8 cellular contexts compared by ENCODE assay signal in genomic region chr19:13095934-13096890, GRCh38. TPM values are rescaled to one million over a fixed set of nuclear protein-coding genes. Genes with fewer than 3 reads are reported as not detected.
DNase-seq lines count a peak whose midpoint lies in the region; ATAC-seq and TF ChIP-seq lines count a peak whose summit lies in the region.

No MANE protein-coding gene starts in this region.

- H3K27ac ChIP-seq in sigmoid colon (peak overlapping the region; percentile 81 to 95 (median 86)), SJCRH30 (no peak overlapping the region)

- DNase-seq in HEK293T (ENCODE audit: extremely low spot score) (peak; percentile 49), RPMI8226 (peak; percentile 71), erythroblast (lab: John Stamatoyannopoulos, UW) (peak; percentile 80 to 83), sigmoid colon (peak; percentile 77), MCF 10A (ENCODE audit: unreplicated experiment) (no peak), SJCRH30 (no peak), middle frontal gyrus (ENCODE audit: extremely low spot score, low spot score) (no peak)

- no peaks in the 10 kb centered on the region for H3K9me3 Mint-ChIP-seq in MCF 10A (ENCODE audit: unreplicated experiment)

- POLR2A ChIA-PET in HEK293T (lab: Yijun Ruan, JAX) (interaction anchor here (1.0 to 2.0 kb wide), 2 partner anchors 9 to 57 kb away, joined by 3 to 9 read pairs; no protein-coding TSS in a partner anchor), MCF 10A (lab: Yijun Ruan, JAX) (no interaction called here)

- H3K4me3 ChIP-seq in sigmoid colon = peak overlapping the region in 3 of 4 donors; percentile 14 to 50 (median 17)
- H3K4me3 ChIP-seq in SJCRH30 = no peak overlapping the region

- 33 to 74% methylated on average over 44 of the region's 44 CpGs for WGBS in sigmoid colon, 2 donors

- BruUV-seq in MCF 10A (replicated peaks; lab: Mats Ljungman, UMichigan) = no TSS peak

- H3K36me3 ChIP-seq in sigmoid colon = peaks cover 0 to 15% (median 5%) of the 10 kb centered on the region in 4 donors
- H3K36me3 ChIP-seq in SJCRH30 = peaks cover 3% of the 10 kb centered on the region; the same call in 1 of the 2 replicates

- TF ChIP-seq EP300 in sigmoid colon (IDR thresholded peaks at IDR 0.05) = no peak

- TF ChIP-seq CTCF in sigmoid colon (IDR thresholded peaks at IDR 0.05) (peak in 2 of 4 experiments; percentile 18 to 25), MCF 10A (IDR thresholded peaks at IDR 0.05; ENCODE audit: unreplicated experiment) (no peak)

- TF ChIP-seq POLR2A in erythroblast (IDR thresholded peaks at IDR 0.05; ENCODE audit: low read length) = peak; percentile 55
- no peak for TF ChIP-seq POLR2A in sigmoid colon (IDR thresholded peaks at IDR 0.05)

- H3K4me1 ChIP-seq in sigmoid colon = peaks cover 0 to 90% (median 79%) of the 10 kb centered on the region in 4 donors
- peaks cover 10% of the 10 kb centered on the region; the same call in 1 of the 2 replicates for H3K4me1 ChIP-seq in SJCRH30

- peaks cover 5% of the 10 kb centered on the region for H3K4me1 Mint-ChIP-seq in MCF 10A (ENCODE audit: insufficient read depth, unreplicated experiment)

- H3K4me3 Mint-ChIP-seq in MCF 10A (ENCODE audit: unreplicated experiment) = no peak overlapping the region

- no peaks in the 10 kb centered on the region for H3K27me3 Mint-ChIP-seq in MCF 10A (ENCODE audit: insufficient read depth, unreplicated experiment)

- CTCF ChIA-PET in HEK293T (lab: Yijun Ruan, JAX) (interaction anchor here (0.6 to 3.8 kb wide), 5 partner anchors 13 to 131 kb away, joined by 3 to 27 read pairs (median 7); no protein-coding TSS in a partner anchor), MCF 10A (lab: Yijun Ruan, JAX) (interaction anchor here (0.6 to 7.6 kb wide), 6 partner anchors 17 to 168 kb away, joined by 3 to 97 read pairs (median 4); no protein-coding TSS in a partner anchor)

- ATAC-seq in GM19328 (IDR thresholded peaks at IDR 0.05; ENCODE audit: unreplicated experiment) = no peak

- peaks cover 6% of the 10 kb centered on the region for H3K36me3 Mint-ChIP-seq in MCF 10A (ENCODE audit: insufficient read depth, unreplicated experiment)

- H3K27ac Mint-ChIP-seq in MCF 10A (ENCODE audit: low read depth, unreplicated experiment) = no peak overlapping the region

- H3K27me3 ChIP-seq in sigmoid colon (no peaks in the 10 kb centered on the region), SJCRH30 (no peaks in the 10 kb centered on the region)

- intact Hi-C loops in sigmoid colon (cut with DNase I) (no loop called here), MCF 10A (cut with micrococcal nuclease) (no loop called here)

- no peaks in the 10 kb centered on the region for H3K9me3 ChIP-seq in sigmoid colon
- H3K9me3 ChIP-seq in SJCRH30 (replicated peaks) = no peaks in the 10 kb centered on the region

TF ChIP-seq in HEK293T, 16 proteins besides CTCF, POLR2A, EP300 and RAD21:
- TF ChIP-seq FOXM1 (IDR thresholded peaks at IDR 0.05; ENCODE audit: borderline replicate concordance) (no peak), LEF1 (IDR thresholded peaks at IDR 0.05; ENCODE audit: borderline replicate concordance) (no peak), SP1 (IDR thresholded peaks at IDR 0.05) (no peak), NFRKB (IDR thresholded peaks at IDR 0.05) (no peak), CTBP1 (IDR thresholded peaks at IDR 0.05; ENCODE audit: borderline replicate concordance) (no peak), L3MBTL2 (conservative IDR thresholded peaks at IDR 0.05) (no peak), ARNT (IDR thresholded peaks at IDR 0.05) (no peak), FOXK2 (IDR thresholded peaks at IDR 0.05) (no peak), SUZ12 (IDR thresholded peaks at IDR 0.05) (no peak), PKNOX1 (IDR thresholded peaks at IDR 0.05) (no peak), HDGF (IDR thresholded peaks at IDR 0.05; ENCODE audit: borderline replicate concordance) (no peak), ELF4 (IDR thresholded peaks at IDR 0.05) (no peak)

RNA-seq across cellular contexts. Expression of gene LYL1, which starts 6.4 kb away (rescaled TPM):
- total RNA-seq in sigmoid colon = 10 to 100 TPM; 13.0 to 17.8 (median 15.2) TPM
- polyA plus RNA-seq in sigmoid colon = 10 to 100 TPM in 1 of 3 donors, 1 to 10 TPM in 2; 3.0 to 18.4 (median 3.7) TPM
- not detected in 2 replicates for total RNA-seq in MCF 10A (2022)
- total RNA-seq in SJCRH30 (2014; rRNA removed; shearing (Covaris generic)) = 0.08 TPM in 1 of 2 replicates, not detected in the other

RNA-seq across cellular contexts. Expression of gene TRMT1, which starts 20.3 kb away (rescaled TPM):
- total RNA-seq in sigmoid colon (10 to 100 TPM; 17.4 to 25.8 (median 21.9) TPM), MCF 10A (2022) (47.5 and 63.2 TPM in 2 replicates)
- 10 to 100 TPM in 2 of 3 donors, 1 to 10 TPM in 1; 6.7 to 48.6 (median 10.2) TPM for polyA plus RNA-seq in sigmoid colon
- total RNA-seq in SJCRH30 (2014; rRNA removed; shearing (Covaris generic)) = 54.1 and 59.0 TPM in 2 replicates

RNA-seq across cellular contexts. Expression of gene NACC1, which starts 21.9 kb away (rescaled TPM):
- total RNA-seq in sigmoid colon (10 to 100 TPM in 3 of 4 donors, 1 to 10 TPM in 1; 8.1 to 20.5 (median 17.3) TPM), MCF 10A (2022) (55.9 and 67.3 TPM in 2 replicates)
- polyA plus RNA-seq in sigmoid colon = 10 to 100 TPM; 15.0 to 67.2 (median 26.4) TPM
- 103 and 105 TPM in 2 replicates for total RNA-seq in SJCRH30 (2014; rRNA removed; shearing (Covaris generic))

RNA-seq across cellular contexts. Expression of gene STX10, which starts 54.0 kb away (rescaled TPM):
- total RNA-seq in sigmoid colon (10 to 100 TPM; 65.3 to 87.0 (median 76.8) TPM), MCF 10A (2022) (35.2 and 37.9 TPM in 2 replicates)
- polyA plus RNA-seq in sigmoid colon = 100 to 1,000 TPM in 1 of 3 donors, 10 to 100 TPM in 2; 63.1 to 127 (median 64.0) TPM
- 58.5 and 70.7 TPM in 2 replicates for total RNA-seq in SJCRH30 (2014; rRNA removed; shearing (Covaris generic))

RNA-seq across cellular contexts. Expression of gene IER2, which starts 54.0 kb away (rescaled TPM):
- total RNA-seq in sigmoid colon (100 to 1,000 TPM in 2 of 4 donors, 10 to 100 TPM in 2; 30.3 to 215 (median 85.6) TPM), MCF 10A (2022) (63.0 and 92.3 TPM in 2 replicates)
- 100 to 1,000 TPM in 2 of 3 donors, 10 to 100 TPM in 1; 62.9 to 163 (median 138) TPM for polyA plus RNA-seq in sigmoid colon
- 30.2 and 31.7 TPM in 2 replicates for total RNA-seq in SJCRH30 (2014; rRNA removed; shearing (Covaris generic))

Comparison
In these comparisons a context has a peak if more than half of its experiments do, and no peak if none do; other contexts are left out.
1. DNase-seq: peak in HEK293T (single experiment), RPMI8226 (single experiment), erythroblast (2 of 2) and sigmoid colon (single experiment); none in MCF 10A (single experiment), SJCRH30 (0 of 2) and middle frontal gyrus (single experiment).
2. RNA of gene LYL1, which starts 6.4 kb away (total RNA-seq): 13.0 to 17.8 TPM in sigmoid colon; 0.08 TPM in SJCRH30 and not detected in MCF 10A; every median in the first group is over 10 times any median in the second.